In genomic region chr17:5220074-5220473, GRCh38 we compare ENCODE assay signal across 27 cellular contexts. TPM values are rescaled to one million over a fixed set of nuclear protein-coding genes. Genes with fewer than 3 reads are reported as not detected.
DNase-seq lines count a peak whose midpoint lies in the region; ATAC-seq and TF ChIP-seq lines count a peak whose summit lies in the region.
"Had no signal": no experiment of that assay in that cellular context is flagged by ENCODE, and none has a peak within 500 bp of the region (broad histone marks: within the 10 kb centered on the region; RNA-seq: fewer than 3 reads in every experiment).

No MANE protein-coding gene starts in this region.

- DNase-seq in Right ventricle myocardium superior (no peak), left cardiac atrium (no peak), neural crest cell (ENCODE audit: low read depth, low spot score) (no peak), posterior vena cava (ENCODE audit: low spot score) (no peak)
- no peak for DNase-seq in CD8-positive, alpha-beta memory T cell
- DNase-seq in central memory CD8-positive, alpha-beta T cell (ENCODE audit: low spot score in 2 of 2), result no peak
- DNase-seq: activated CD4-positive, alpha-beta T cell treated with anti-CD3 and anti-CD28 coated beads for 4 hours; activated CD8-positive, alpha-beta T cell treated with anti-CD3 and anti-CD28 coated beads, Interleukin-2, amount 10 ng/mL, durations not matched to agents 7 days and 5 days; activated naive CD8-positive, alpha-beta T cell treated with anti-CD3 and anti-CD28 coated beads, Interleukin-2, amount 10 ng/mL, durations not matched to agents 7 days and 5 days; effector CD8-positive, alpha-beta T cell; glutamatergic neuron; IMR-90; NCI-H146; Peyer's patch; stimulated activated naive CD8-positive, alpha-beta T cell treated with anti-CD3 and anti-CD28 coated beads, Interleukin-15, Interleukin-2, amounts not matched to agents 100 U/mL and 50 U/mL, for 24 hours; T-helper 9 cell had no signal

- peaks cover 15% of the 10 kb centered on the region for H3K4me1 ChIP-seq in CD8-positive, alpha-beta memory T cell (ENCODE audit: insufficient read depth, low read length)
- H3K4me1 ChIP-seq: ascending aorta had no signal

- H3K27ac ChIP-seq in CD8-positive, alpha-beta memory T cell (ENCODE audit: low read depth, low read length), result no peak overlapping the region
- H3K27ac ChIP-seq: A549, coronary artery, thoracic aorta had no signal

- CTCF ChIA-PET in CD8-positive, alpha-beta memory T cell (lab: Charles Lee), result interaction anchor here (0.9 to 1.0 kb wide), 2 partner anchors 22 to 34 kb away, joined by 3 read pairs; no protein-coding TSS in a partner anchor

- H3K9me3 ChIP-seq in CD8-positive, alpha-beta memory T cell (ENCODE audit: low read length), result no peaks in the 10 kb centered on the region
- H3K9me3 ChIP-seq: A549, ascending aorta, Peyer's patch, thoracic aorta had no signal

- H3K36me3 Mint-ChIP-seq in CD8-positive, alpha-beta memory T cell, result peaks cover 0 to 15% (median 5%) of the 10 kb centered on the region in 3 donors
- H3K36me3 Mint-ChIP-seq in central memory CD8-positive, alpha-beta T cell (ENCODE audit: insufficient read depth), result peaks cover 17% of the 10 kb centered on the region
- H3K36me3 Mint-ChIP-seq in neural crest cell (ENCODE audit: low read depth), result no peaks in the 10 kb centered on the region
- H3K36me3 Mint-ChIP-seq: activated naive CD8-positive, alpha-beta T cell treated with anti-CD3 and anti-CD28 coated beads, Interleukin-2, amount 10 ng/mL, durations not matched to agents 7 days and 5 days had no signal

- H3K4me1 Mint-ChIP-seq in CD8-positive, alpha-beta memory T cell, result peaks cover 34 to 47% (median 43%) of the 10 kb centered on the region in 3 donors
- peaks cover 33% of the 10 kb centered on the region for H3K4me1 Mint-ChIP-seq in central memory CD8-positive, alpha-beta T cell
- no peaks in the 10 kb centered on the region for H3K4me1 Mint-ChIP-seq in neural crest cell
- H3K4me1 Mint-ChIP-seq: activated T-helper 17 cell treated with anti-CD3 and anti-CD28 coated beads, Interleukin-2, amount 50 U/mL, for 72 hours; nephron had no signal

- no peaks in the 10 kb centered on the region for H3K27me3 Mint-ChIP-seq in CD8-positive, alpha-beta memory T cell
- H3K27me3 Mint-ChIP-seq in central memory CD8-positive, alpha-beta T cell, result no peaks in the 10 kb centered on the region
- H3K27me3 Mint-ChIP-seq in neural crest cell (ENCODE audit: low read depth), result no peaks in the 10 kb centered on the region
- H3K27me3 Mint-ChIP-seq: activated naive CD8-positive, alpha-beta T cell treated with anti-CD3 and anti-CD28 coated beads, Interleukin-2, amount 10 ng/mL, durations not matched to agents 7 days and 5 days; activated T-helper 17 cell treated with anti-CD3 and anti-CD28 coated beads, Interleukin-2, amount 50 U/mL, for 72 hours had no signal

- no peaks in the 10 kb centered on the region for H3K9me3 Mint-ChIP-seq in CD8-positive, alpha-beta memory T cell
- H3K9me3 Mint-ChIP-seq in central memory CD8-positive, alpha-beta T cell, result no peaks in the 10 kb centered on the region
- H3K9me3 Mint-ChIP-seq in neural crest cell, result no peaks in the 10 kb centered on the region
- H3K9me3 Mint-ChIP-seq: activated naive CD8-positive, alpha-beta T cell treated with anti-CD3 and anti-CD28 coated beads, Interleukin-2, amount 10 ng/mL, durations not matched to agents 7 days and 5 days; activated T-helper 17 cell treated with anti-CD3 and anti-CD28 coated beads, Interleukin-2, amount 50 U/mL, for 72 hours; nephron had no signal

- H3K36me3 ChIP-seq in CD8-positive, alpha-beta memory T cell (ENCODE audit: insufficient read depth, low read length), result no peaks in the 10 kb centered on the region

- intact Hi-C loops in Right ventricle myocardium superior (cut with DNase I) (no loop called here), left cardiac atrium (cut with DNase I) (no loop called here), posterior vena cava (cut with DNase I) (loop anchor here in 1 of 2 donors (10.0 kb wide), 1 partner anchor 875 kb away; no protein-coding TSS in a partner anchor)

- no peaks in the 10 kb centered on the region for H3K27me3 ChIP-seq in CD8-positive, alpha-beta memory T cell (ENCODE audit: insufficient read depth, low read length, poor library complexity, severe bottlenecking)
- H3K27me3 ChIP-seq: ascending aorta, Peyer's patch had no signal

- H3K4me3 ChIP-seq in CD8-positive, alpha-beta memory T cell (ENCODE audit: low read length), result no peak overlapping the region
- H3K4me3 ChIP-seq: A549, ascending aorta, coronary artery, Peyer's patch, skin epidermis, thoracic aorta had no signal

- H3K27ac Mint-ChIP-seq in CD8-positive, alpha-beta memory T cell, result peak overlapping the region; percentile 16 to 97 (median 72)
- peak overlapping the region; percentile 90 for H3K27ac Mint-ChIP-seq in central memory CD8-positive, alpha-beta T cell (ENCODE audit: low read depth)
- H3K27ac Mint-ChIP-seq in neural crest cell (ENCODE audit: unreplicated experiment), result peak overlapping the region; percentile 35
- H3K27ac Mint-ChIP-seq: activated naive CD8-positive, alpha-beta T cell treated with anti-CD3 and anti-CD28 coated beads, Interleukin-2, amount 10 ng/mL, durations not matched to agents 7 days and 5 days; activated T-helper 17 cell treated with anti-CD3 and anti-CD28 coated beads, Interleukin-2, amount 50 U/mL, for 72 hours; nephron had no signal

- no peak overlapping the region for H3K4me3 Mint-ChIP-seq in CD8-positive, alpha-beta memory T cell
- H3K4me3 Mint-ChIP-seq in central memory CD8-positive, alpha-beta T cell, result no peak overlapping the region
- H3K4me3 Mint-ChIP-seq in neural crest cell, result no peak overlapping the region
- H3K4me3 Mint-ChIP-seq: activated CD8-positive, alpha-beta T cell treated with anti-CD3 and anti-CD28 coated beads, Interleukin-2, amount 10 ng/mL, durations not matched to agents 7 days and 5 days; activated naive CD8-positive, alpha-beta T cell treated with anti-CD3 and anti-CD28 coated beads, Interleukin-2, amount 10 ng/mL, durations not matched to agents 7 days and 5 days; activated T-helper 17 cell treated with anti-CD3 and anti-CD28 coated beads, Interleukin-2, amount 50 U/mL, for 72 hours; nephron had no signal

- POLR2A ChIA-PET in CD8-positive, alpha-beta memory T cell (lab: Charles Lee), result no interaction called here

- ATAC-seq in Right ventricle myocardium superior (ENCODE audit: poor library complexity) (peak; percentile 51), left cardiac atrium (no peak), GM21786 (IDR thresholded peaks at IDR 0.05; ENCODE audit: unreplicated experiment) (no peak), HG02623 (IDR thresholded peaks at IDR 0.05; ENCODE audit: unreplicated experiment) (no peak)
- ATAC-seq in central memory CD8-positive, alpha-beta T cell (replicated peaks; ENCODE audit: extremely low read depth, poor library complexity, severe bottlenecking), result no peak
- ATAC-seq: A549; activated CD8-positive, alpha-beta T cell treated with anti-CD3 and anti-CD28 coated beads, Interleukin-2, amount 10 ng/mL, durations not matched to agents 7 days and 5 days; activated T-helper 17 cell treated with anti-CD3 and anti-CD28 coated beads, Interleukin-2, amount 50 U/mL, for 72 hours; HCT116; stimulated activated naive CD8-positive, alpha-beta T cell treated with anti-CD3 and anti-CD28 coated beads, Interleukin-15, Interleukin-2, amounts not matched to agents 100 U/mL and 50 U/mL, for 24 hours had no signal

- TF ChIP-seq CTCF in neural crest cell (conservative IDR thresholded peaks at IDR 0.05), result no peak

RNA-seq across cellular contexts. Expression of gene SCIMP, which starts 14.6 kb away (rescaled TPM):
- total RNA-seq in Right ventricle myocardium superior, result 1.00 TPM
- total RNA-seq in left cardiac atrium, result 1 to 10 TPM; 3.1 TPM
- total RNA-seq in CD8-positive, alpha-beta memory T cell, result under 1 TPM; 0.22 TPM
- polyA plus RNA-seq in CD8-positive, alpha-beta memory T cell, result 0.81 TPM
- not detected in 2 replicates for total RNA-seq in neural crest cell
- total RNA-seq in posterior vena cava, result 1 to 10 TPM; 4.5 to 7.3 TPM
- total RNA-seq: activated CD8-positive, alpha-beta T cell treated with anti-CD3 and anti-CD28 coated beads, Interleukin-2, amount 10 ng/mL, durations not matched to agents 7 days and 5 days; activated T-helper 17 cell treated with anti-CD3 and anti-CD28 coated beads, Interleukin-2, amount 50 U/mL, for 72 hours; IMR-90; osteoblast had no signal
- polyA plus RNA-seq: A549, IMR-90 had no signal

RNA-seq across cellular contexts. Expression of gene ZNF594, which starts 28.4 kb away (rescaled TPM):
- total RNA-seq in Right ventricle myocardium superior (5.2 TPM), left cardiac atrium (1 to 10 TPM; 5.7 to 6.9 TPM), neural crest cell (21.5 and 23.7 TPM in 2 replicates), posterior vena cava (1 to 10 TPM; 5.7 to 6.8 TPM)
- total RNA-seq in CD8-positive, alpha-beta memory T cell, result 10 to 100 TPM; 11.7 to 14.9 TPM
- 1.2 TPM for polyA plus RNA-seq in CD8-positive, alpha-beta memory T cell

Comparison
In these comparisons a context has a peak if more than half of its experiments do, and no peak if none do; other contexts are left out.
1. H3K27ac Mint-ChIP-seq: peak in every context shown above with its lines; median percentile 90 in central memory CD8-positive, alpha-beta T cell; 72 in CD8-positive, alpha-beta memory T cell; 35 in neural crest cell.